Comparison of ENCODE assay signal across 1 cellular context in the genomic region with DNA sequence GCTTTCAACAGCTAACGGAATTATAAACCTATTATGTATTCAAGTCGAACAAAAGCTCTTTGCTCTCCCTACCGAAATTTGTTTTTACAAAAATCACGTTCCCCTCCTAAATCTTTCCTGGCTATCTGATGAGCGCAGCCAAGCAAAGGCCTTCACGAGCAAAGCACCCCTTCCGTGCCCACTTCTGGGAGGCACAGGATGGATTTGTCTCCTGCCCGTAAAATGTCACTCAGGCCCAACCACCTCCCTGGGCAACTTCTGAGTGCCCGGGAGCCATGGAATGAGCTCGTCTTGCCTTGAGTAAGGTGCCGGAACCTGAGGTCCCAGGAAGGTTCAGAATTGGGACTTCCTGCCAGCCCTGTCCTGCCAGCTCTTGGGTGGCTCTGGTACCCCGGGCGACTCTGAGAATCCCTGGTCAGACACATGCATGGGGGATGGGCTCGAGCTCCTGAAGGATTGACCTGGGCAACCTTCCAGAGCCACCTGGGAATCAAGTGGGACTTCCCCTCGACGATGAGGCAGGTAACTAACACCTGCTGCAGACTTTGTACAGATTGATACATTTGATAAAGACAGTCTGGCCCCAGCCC.
TF ChIP-seq lines count a peak whose summit lies in the region.

No MANE protein-coding gene starts in this region.

TF ChIP-seq in GM23338, 12 proteins besides CTCF, POLR2A, EP300 and RAD21 (continued from another document):
- TF ChIP-seq ZNF462 (CRISPR knock-in tag; IDR thresholded peaks at IDR 0.05) (no peak), JUNB (IDR thresholded peaks at IDR 0.05; ENCODE audit: unreplicated experiment) (no peak), ETS1 (IDR thresholded peaks at IDR 0.05) (no peak), EZH2phosphoT487 (IDR thresholded peaks at IDR 0.05; ENCODE audit: unreplicated experiment) (no peak)
